In the genomic region with DNA sequence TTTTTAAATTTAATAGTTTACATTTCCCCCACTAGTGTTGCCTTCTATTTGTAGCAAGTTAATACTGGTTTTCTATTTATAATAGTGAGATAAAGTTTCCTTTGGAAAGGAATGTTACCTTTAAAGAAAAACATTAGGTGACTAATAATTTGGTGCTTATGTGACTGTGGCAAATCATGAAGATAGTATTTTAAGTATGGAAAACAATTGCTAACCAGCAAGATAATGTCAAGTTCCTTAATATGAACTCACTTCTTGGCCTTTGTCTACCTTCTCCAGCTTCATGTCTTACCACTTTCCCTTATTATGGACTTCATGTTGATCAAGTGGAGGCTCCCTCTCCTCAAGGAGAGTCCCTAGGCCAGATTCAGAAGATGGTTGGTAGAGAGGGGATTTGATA, we compare ENCODE assay signal across 17 cellular contexts. TPM values are rescaled to one million over a fixed set of nuclear protein-coding genes. Genes with fewer than 3 reads are reported as not detected.
A peak's percentile ranks its signal among the peaks of the same experiment; 100 is the strongest.
DNase-seq lines count a peak whose midpoint lies in the region; ATAC-seq, FAIRE-seq and TF ChIP-seq lines count a peak whose summit lies in the region.
"Had no signal": no experiment of that assay in that cellular context is flagged by ENCODE, and none has a peak within 500 bp of the region (broad histone marks: within the 10 kb centered on the region; RNA-seq: fewer than 3 reads in every experiment).

No MANE protein-coding gene starts in this region.

- no peak for TF ChIP-seq POLR2A in uterus (IDR thresholded peaks at IDR 0.05)

- H4K20me1 ChIP-seq in SK-N-SH (ENCODE audit: insufficient read depth), result peaks cover 86% of the 10 kb centered on the region
- peaks cover 78% of the 10 kb centered on the region for H4K20me1 ChIP-seq in astrocyte (ENCODE audit: insufficient read depth, low read length)
- peaks cover 77% of the 10 kb centered on the region for H4K20me1 ChIP-seq in osteoblast (ENCODE audit: insufficient read depth, low read length)
- peaks cover 6% of the 10 kb centered on the region; the same call in 1 of the 2 replicates for H4K20me1 ChIP-seq in OCI-LY7 (ENCODE audit: insufficient read depth, low read length)

- H3K9ac ChIP-seq in SK-N-SH, result no peak overlapping the region
- no peak overlapping the region for H3K9ac ChIP-seq in astrocyte (ENCODE audit: low read length)
- H3K9ac ChIP-seq in skeletal muscle satellite cell (ENCODE audit: low read depth, low read length), result no peak overlapping the region
- H3K9ac ChIP-seq: BLaER1 had no signal

- no peak for FAIRE-seq in astrocyte (lab: Jason Lieb, UNC)
- FAIRE-seq: GM18507, H1 had no signal

- H3K9me3 Mint-ChIP-seq in astrocyte (ENCODE audit: unreplicated experiment), result no peaks in the 10 kb centered on the region
- H3K9me3 Mint-ChIP-seq: CD8-positive, alpha-beta memory T cell had no signal

- H2AFZ ChIP-seq in SK-N-SH (ENCODE audit: low read depth) (no peak overlapping the region), astrocyte (ENCODE audit: low read depth, low read length) (no peak overlapping the region), osteoblast (ENCODE audit: low read length) (no peak overlapping the region), OCI-LY7 (ENCODE audit: low read length) (no peak overlapping the region)

- no peaks in the 10 kb centered on the region for H3K9me3 ChIP-seq in SK-N-SH
- H3K9me3 ChIP-seq in astrocyte (ENCODE audit: insufficient read depth, low read depth, low read length), result no peaks in the 10 kb centered on the region
- H3K9me3 ChIP-seq in osteoblast (ENCODE audit: low read depth, low read length), result no peaks in the 10 kb centered on the region
- H3K9me3 ChIP-seq in skeletal muscle satellite cell (replicated peaks; ENCODE audit: low read length), result no peaks in the 10 kb centered on the region
- H3K9me3 ChIP-seq in uterus, result no peaks in the 10 kb centered on the region
- no peaks in the 10 kb centered on the region for H3K9me3 ChIP-seq in OCI-LY7 (ENCODE audit: low read length)
- H3K9me3 ChIP-seq: Caco-2, HAP-1 had no signal

- H3K9me2 ChIP-seq in SK-N-SH (no peaks in the 10 kb centered on the region), OCI-LY7 (ENCODE audit: insufficient read depth, low read length) (no peaks in the 10 kb centered on the region)

- H3K79me2 ChIP-seq in SK-N-SH (ENCODE audit: insufficient read depth) (peaks cover 98% of the 10 kb centered on the region), astrocyte (ENCODE audit: insufficient read depth, low read length) (peaks cover 93% of the 10 kb centered on the region), osteoblast (ENCODE audit: insufficient read depth, low read length) (peaks cover 91% of the 10 kb centered on the region), OCI-LY7 (ENCODE audit: insufficient read depth, low read depth, low read length) (no peaks in the 10 kb centered on the region)

- H3K27me3 ChIP-seq in SK-N-SH (ENCODE audit: insufficient read depth) (no peaks in the 10 kb centered on the region), astrocyte (ENCODE audit: insufficient read depth, low read length) (no peaks in the 10 kb centered on the region), osteoblast (ENCODE audit: insufficient read depth, low read length) (no peaks in the 10 kb centered on the region), skeletal muscle satellite cell (ENCODE audit: control insufficient read depth, insufficient read depth, low read length) (no peaks in the 10 kb centered on the region), uterus (no peaks in the 10 kb centered on the region)
- H3K27me3 ChIP-seq: BLaER1 had no signal

- intact Hi-C loops in uterus (cut with DNase I; ENCODE audit: low total_unique reads), result no loop called here
- intact Hi-C loops in OCI-LY7 (cut with micrococcal nuclease; ENCODE audit: unreplicated experiment), result no loop called here

- peaks cover 0 to 14% of the 10 kb centered on the region in 2 experiments; a peak in 1 of 4 replicates for H3K4me1 ChIP-seq in SK-N-SH (ENCODE audit: control insufficient read depth in 1 of 2, insufficient read depth in 2 of 2, low read depth in 1 of 2, low read length in 1 of 2)
- H3K4me1 ChIP-seq in astrocyte (ENCODE audit: insufficient read depth, low read length), result no peaks in the 10 kb centered on the region
- peaks cover 7% of the 10 kb centered on the region for H3K4me1 ChIP-seq in osteoblast (ENCODE audit: insufficient read depth, low read length)
- peaks cover 16% of the 10 kb centered on the region for H3K4me1 ChIP-seq in skeletal muscle satellite cell (ENCODE audit: control insufficient read depth, insufficient read depth, low read length)
- no peaks in the 10 kb centered on the region for H3K4me1 ChIP-seq in uterus
- no peaks in the 10 kb centered on the region for H3K4me1 ChIP-seq in OCI-LY7 (ENCODE audit: insufficient read depth, low read length, poor library complexity, severe bottlenecking)
- H3K4me1 ChIP-seq: BLaER1, Caco-2, HAP-1 had no signal

- TF ChIP-seq EP300 in SK-N-SH (IDR thresholded peaks at IDR 0.05; ENCODE audit: borderline replicate concordance in 1 of 2, low read depth in 1 of 2, low read length in 1 of 2), result no peak

- TF ChIP-seq CTCF in SK-N-SH (IDR thresholded peaks at IDR 0.05), result no peak
- no peak for TF ChIP-seq CTCF in astrocyte (IDR thresholded peaks at IDR 0.05; ENCODE audit: insufficient read depth, low read depth, low read length)
- TF ChIP-seq CTCF in osteoblast (IDR thresholded peaks at IDR 0.05; ENCODE audit: extremely low read depth, low read depth, low read length), result no peak
- no peak for TF ChIP-seq CTCF in uterus (IDR thresholded peaks at IDR 0.05)
- no peak for TF ChIP-seq CTCF in OCI-LY7 (conservative IDR thresholded peaks at IDR 0.05; ENCODE audit: low read length)

- H3K4me2 ChIP-seq in SK-N-SH (0 out of 2 replicates have a peak overlapping the region, but pooled peaks have one; percentile 35), astrocyte (ENCODE audit: low read length) (peak overlapping the region; percentile 21), osteoblast (ENCODE audit: insufficient read depth, low read length) (no peak overlapping the region), skeletal muscle satellite cell (ENCODE audit: low read length) (peak overlapping the region; percentile 3), OCI-LY7 (ENCODE audit: low read length) (no peak overlapping the region)
- H3K4me2 ChIP-seq: BLaER1 had no signal

- H3K4me3 Mint-ChIP-seq in astrocyte (ENCODE audit: unreplicated experiment), result no peak overlapping the region
- H3K4me3 Mint-ChIP-seq: CD8-positive, alpha-beta memory T cell had no signal

- CTCF ChIA-PET in SK-N-SH (lab: Yijun Ruan, JAX), result no interaction called here
- CTCF ChIA-PET in OCI-LY7 (lab: Charles Lee; ENCODE audit: unreplicated experiment), result no interaction called here

- H3F3A ChIP-seq in SK-N-SH (replicated peaks; ENCODE audit: insufficient read depth), result peaks cover 9% of the 10 kb centered on the region

- H3K27ac ChIP-seq in SK-N-SH (ENCODE audit: low read depth in 2 of 2, low read length in 1 of 2), result peak overlapping the region in 1 of 2 experiments; percentile 33; a peak in 1 of 4 replicates
- peak overlapping the region; percentile 9 for H3K27ac ChIP-seq in astrocyte (ENCODE audit: low read depth, low read length)
- peak overlapping the region; percentile 14 for H3K27ac ChIP-seq in osteoblast (ENCODE audit: low read depth, low read length)
- H3K27ac ChIP-seq in uterus, result no peak overlapping the region
- no peak overlapping the region for H3K27ac ChIP-seq in OCI-LY7 (ENCODE audit: low read depth, low read length, poor library complexity, severe bottlenecking)
- H3K27ac ChIP-seq: 22Rv1, BLaER1 had no signal

- H3K4me1 Mint-ChIP-seq in astrocyte (ENCODE audit: low read depth, unreplicated experiment), result peaks cover 8% of the 10 kb centered on the region

- no peak overlapping the region for H3K27ac Mint-ChIP-seq in astrocyte (ENCODE audit: unreplicated experiment)
- H3K27ac Mint-ChIP-seq: CD8-positive, alpha-beta memory T cell had no signal

- H3K4me3 ChIP-seq in SK-N-SH (ENCODE audit: low read depth in 2 of 2, low read length in 1 of 2) (no peak overlapping the region), astrocyte (ENCODE audit: insufficient read depth, low read depth, low read length) (no peak overlapping the region), osteoblast (ENCODE audit: insufficient read depth, low read length) (no peak overlapping the region), skeletal muscle satellite cell (ENCODE audit: low read length) (no peak overlapping the region), uterus (no peak overlapping the region), OCI-LY7 (ENCODE audit: low read depth, low read length, poor library complexity, severe bottlenecking) (no peak overlapping the region)
- H3K4me3 ChIP-seq: BLaER1, HAP-1 had no signal

- ATAC-seq in SK-N-SH treated with all-trans-retinoic acid at 6 μM for 48 hours (no peak), HG03280 (IDR thresholded peaks at IDR 0.05; ENCODE audit: unreplicated experiment) (no peak)

- H3K36me3 ChIP-seq in SK-N-SH (replicated peaks in 1 of 2; ENCODE audit: control insufficient read depth in 1 of 2, insufficient read depth in 2 of 2, low read length in 1 of 2) (no peaks in the 10 kb centered on the region), astrocyte (ENCODE audit: insufficient read depth, low read length) (no peaks in the 10 kb centered on the region), osteoblast (ENCODE audit: insufficient read depth, low read length) (no peaks in the 10 kb centered on the region), skeletal muscle satellite cell (ENCODE audit: insufficient read depth, low read length) (no peaks in the 10 kb centered on the region), uterus (no peaks in the 10 kb centered on the region), OCI-LY7 (ENCODE audit: insufficient read depth, low read length) (no peaks in the 10 kb centered on the region)
- H3K36me3 ChIP-seq: HAP-1 had no signal

- DNase-seq in SK-N-SH (no peak), astrocyte (ENCODE audit: low read depth) (peak; percentile 41), osteoblast (ENCODE audit: insufficient read length, low spot score, missing footprints) (no peak), uterus (no peak), OCI-LY7 (ENCODE audit: low spot score) (no peak)
- DNase-seq: AML-193; Caco-2; CD8-positive, alpha-beta memory T cell; DND-41 had no signal

- no peaks in the 10 kb centered on the region for H3K27me3 Mint-ChIP-seq in astrocyte (ENCODE audit: low read depth, unreplicated experiment)

- BruUV-seq in OCI-LY7 (replicated peaks; lab: Mats Ljungman, UMichigan), result no TSS peak

- POLR2A ChIA-PET in SK-N-SH (lab: Yijun Ruan, JAX), result interaction anchor here (0.6 kb wide), 1 partner anchor 241 kb away, joined by 4 read pairs; no protein-coding TSS in a partner anchor
- POLR2A ChIA-PET in OCI-LY7 (lab: Charles Lee), result interaction anchor here (0.6 kb wide), 1 partner anchor 16 kb away, joined by 3 read pairs; no protein-coding TSS in a partner anchor

- peaks cover 2% of the 10 kb centered on the region for H3K36me3 Mint-ChIP-seq in astrocyte (ENCODE audit: low read depth, unreplicated experiment)

- no peak for TF ChIP-seq RAD21 in SK-N-SH (IDR thresholded peaks at IDR 0.05; ENCODE audit: low read length)

RNA-seq across cellular contexts. Expression of a gene that starts 27.2 kb away (rescaled TPM):
- polyA plus RNA-seq in SK-N-SH (2012; rRNA removed), result 12.3 and 15.9 TPM in 2 replicates
- 20.8 and 21.6 TPM in 2 replicates for polyA plus RNA-seq in SK-N-SH (2012; cell fraction: cytosol; rRNA removed)
- polyA plus RNA-seq in SK-N-SH (2012; cell fraction: nucleus; rRNA removed), result 12.4 and 23.6 TPM in 2 replicates
- 78.0 and 83.1 TPM in 2 replicates for total RNA-seq in astrocyte
- 118 and 134 TPM in 2 replicates for total RNA-seq in osteoblast
- total RNA-seq in skeletal muscle satellite cell (2012; rRNA removed), result 43.0 and 53.2 TPM in 2 replicates
- 100 to 1,000 TPM in 2 of 4 donors, 10 to 100 TPM in 2; 82.6 to 161 (median 125) TPM for total RNA-seq in uterus
- total RNA-seq in OCI-LY7 (2014; rRNA removed; shearing (Covaris generic)), result 16.1 and 22.4 TPM in 2 replicates
- total RNA-seq in OCI-LY7 (2022), result 31.8 and 38.3 TPM in 2 replicates

RNA-seq across cellular contexts. Expression of a gene that starts 38.3 kb away (rescaled TPM):
- polyA plus RNA-seq in SK-N-SH (2012; rRNA removed), result 12.7 and 18.7 TPM in 2 replicates
- polyA plus RNA-seq in SK-N-SH (2012; cell fraction: cytosol; rRNA removed), result 14.6 and 15.1 TPM in 2 replicates
- polyA plus RNA-seq in SK-N-SH (2012; cell fraction: nucleus; rRNA removed), result 23.2 and 40.2 TPM in 2 replicates
- total RNA-seq in astrocyte (9.3 and 9.5 TPM in 2 replicates), osteoblast (11.5 and 11.9 TPM in 2 replicates), uterus (10 to 100 TPM in 2 of 4 donors, 1 to 10 TPM in 1, under 1 TPM in 1; 0.51 to 17.1 (median 6.4) TPM), OCI-LY7 (2022) (0.50 TPM in 1 of 2 replicates, not detected in the other)
- total RNA-seq in skeletal muscle satellite cell (2012; rRNA removed), result 7.0 and 7.4 TPM in 2 replicates
- 0.60 and 1.2 TPM in 2 replicates for total RNA-seq in OCI-LY7 (2014; rRNA removed; shearing (Covaris generic))

Comparison
In these comparisons a context has a peak if more than half of its experiments do, and no peak if none do; other contexts are left out.
1. H3K27ac ChIP-seq: peak in astrocyte (single experiment) and osteoblast (single experiment); none in uterus (0 of 2) and OCI-LY7 (single experiment).
2. H3K4me2 ChIP-seq: peak in SK-N-SH (single experiment), astrocyte (single experiment) and skeletal muscle satellite cell (single experiment); none in osteoblast (single experiment) and OCI-LY7 (single experiment).